Comparison of ENCODE assay signal across 31 cellular contexts in the genomic region with DNA sequence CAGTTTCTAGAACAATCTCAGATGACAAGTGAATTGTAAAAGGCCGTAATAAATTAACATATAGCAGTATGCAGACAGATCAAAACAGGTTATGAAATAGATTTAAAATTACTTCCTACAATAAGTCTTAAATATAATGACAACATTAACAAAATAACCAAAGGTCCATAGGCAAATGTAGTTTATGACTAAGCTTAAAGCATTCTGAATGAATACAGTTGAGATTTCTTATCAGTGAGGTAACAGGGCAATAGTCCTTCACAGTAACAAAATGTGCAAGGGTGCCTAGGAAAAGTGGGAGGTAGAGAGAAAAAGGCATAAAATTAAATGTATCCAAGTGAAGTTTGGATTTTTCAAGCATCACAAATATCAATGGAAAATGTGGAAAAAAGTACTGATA. TPM values are rescaled to one million over a fixed set of nuclear protein-coding genes. Genes with fewer than 3 reads are reported as not detected.
"Had no signal": no experiment of that assay in that cellular context is flagged by ENCODE, and none has a peak within 500 bp of the region (broad histone marks: within the 10 kb centered on the region; RNA-seq: fewer than 3 reads in every experiment).

No MANE protein-coding gene starts in this region.

- DNase-seq: activated B cell treated with CpG ODN at 0.5 μM for 24 hours; activated CD4-positive, alpha-beta memory T cell treated with anti-CD3 and anti-CD28 coated beads, Interleukin-2, amount 10 ng/mL, durations not matched to agents 7 days and 5 days; activated CD4-positive, alpha-beta T cell treated with anti-CD3 and anti-CD28 coated beads for 48 hours; activated CD4-positive, alpha-beta T cell treated with anti-CD3 and anti-CD28 coated beads, Interleukin-2, amount 10 ng/mL, durations not matched to agents 7 days and 5 days; activated CD4-positive, alpha-beta T cell treated with anti-CD3 and anti-CD28 coated beads, Interleukin-2, amount 50 U/mL, for 48 hours; activated CD4-positive, CD25-positive, alpha-beta regulatory T cell treated with anti-CD3 and anti-CD28 coated beads, Interleukin-2, amount 50 U/mL, for 72 hours; activated CD8-positive, alpha-beta memory T cell treated with anti-CD3 and anti-CD28 coated beads for 24 hours; activated CD8-positive, alpha-beta memory T cell treated with anti-CD3 and anti-CD28 coated beads, Interleukin-2, amount 10 ng/mL, durations not matched to agents 7 days and 5 days; activated CD8-positive, alpha-beta memory T cell treated with anti-CD3 and anti-CD28 coated beads, Interleukin-2, amount 50 U/mL, for 48 hours; activated CD8-positive, alpha-beta T cell treated with anti-CD3 and anti-CD28 coated beads, Interleukin-2, amount 10 ng/mL, durations not matched to agents 7 days and 5 days; activated effector memory CD4-positive, alpha-beta T cell treated with Interleukin-2 at 50 U/mL for 16 hours; activated gamma-delta T cell; activated naive CD4-positive, alpha-beta T cell treated with anti-CD3 and anti-CD28 coated beads, Interleukin-2, amount 10 ng/mL, durations not matched to agents 7 days and 5 days; activated naive CD4-positive, alpha-beta T cell treated with Interleukin-2 at 50 U/mL for 16 hours; activated naive CD8-positive, alpha-beta T cell treated with anti-CD3 and anti-CD28 coated beads, Interleukin-2, amount 10 ng/mL, durations not matched to agents 7 days and 5 days; activated naive CD8-positive, alpha-beta T cell treated with anti-CD3 and anti-CD28 coated beads, Interleukin-2, amount 50 U/mL, for 24 hours; activated T-cell treated with anti-CD3 and anti-CD28 coated beads, Interleukin-2, amount 50 U/mL, for 24 hours; activated T-cell treated with anti-CD3 and anti-CD28 coated beads, Interleukin-2, amount 50 U/mL, for 48 hours; amygdala; anterior cingulate cortex; caudate nucleus; cerebellar nuclear complex; T-helper 1 cell; T-helper 2 cell; T-helper 9 cell had no signal

- H3K27me3 ChIP-seq: ascending aorta, cardiac muscle cell had no signal

- ATAC-seq: activated CD8-positive, alpha-beta memory T cell treated with anti-CD3 and anti-CD28 coated beads, Interleukin-2, amount 10 ng/mL, durations not matched to agents 7 days and 5 days; activated CD8-positive, alpha-beta T cell treated with anti-CD3 and anti-CD28 coated beads, Interleukin-2, amount 10 ng/mL, durations not matched to agents 7 days and 5 days; activated naive CD8-positive, alpha-beta T cell treated with anti-CD3 and anti-CD28 coated beads, Interleukin-2, amount 50 U/mL, for 24 hours had no signal

- FAIRE-seq: bronchial epithelial cell, TTC549 had no signal

- H3K4me3 ChIP-seq: ascending aorta, cardiac muscle cell had no signal

- H3K9me3 ChIP-seq: ascending aorta had no signal

- H3K36me3 ChIP-seq: cardiac muscle cell had no signal

- H3K27ac ChIP-seq: ascending aorta, cardiac muscle cell, VCaP had no signal

RNA-seq across cellular contexts. Expression of gene P4HA3, which starts 20.8 kb away (rescaled TPM):
- total RNA-seq: activated B cell treated with CpG ODN at 0.5 μM for 24 hours; activated CD4-positive, alpha-beta memory T cell treated with anti-CD3 and anti-CD28 coated beads, Interleukin-2, amount 10 ng/mL, durations not matched to agents 7 days and 5 days; activated CD4-positive, alpha-beta T cell treated with anti-CD3 and anti-CD28 coated beads, Interleukin-2, amount 10 ng/mL, durations not matched to agents 7 days and 5 days; activated CD8-positive, alpha-beta memory T cell treated with anti-CD3 and anti-CD28 coated beads, Interleukin-2, amount 10 ng/mL, durations not matched to agents 7 days and 5 days; activated CD8-positive, alpha-beta T cell treated with anti-CD3 and anti-CD28 coated beads, Interleukin-2, amount 10 ng/mL, durations not matched to agents 7 days and 5 days; activated naive CD8-positive, alpha-beta T cell treated with anti-CD3 and anti-CD28 coated beads, Interleukin-2, amount 10 ng/mL, durations not matched to agents 7 days and 5 days; activated T-helper 2 cell treated with anti-CD3 and anti-CD28 coated beads, Interferon-gamma antibody, Interleukin-2, Interleukin-4, amounts not matched to agents 10 μg/mL and 5 μg/mL and 100 μg/mL, durations not matched to agents 14 hours and 24 hours and 36 hours; cardiac muscle cell had no signal
